Comparison of ENCODE assay signal across 2 cellular contexts in the genomic region with DNA sequence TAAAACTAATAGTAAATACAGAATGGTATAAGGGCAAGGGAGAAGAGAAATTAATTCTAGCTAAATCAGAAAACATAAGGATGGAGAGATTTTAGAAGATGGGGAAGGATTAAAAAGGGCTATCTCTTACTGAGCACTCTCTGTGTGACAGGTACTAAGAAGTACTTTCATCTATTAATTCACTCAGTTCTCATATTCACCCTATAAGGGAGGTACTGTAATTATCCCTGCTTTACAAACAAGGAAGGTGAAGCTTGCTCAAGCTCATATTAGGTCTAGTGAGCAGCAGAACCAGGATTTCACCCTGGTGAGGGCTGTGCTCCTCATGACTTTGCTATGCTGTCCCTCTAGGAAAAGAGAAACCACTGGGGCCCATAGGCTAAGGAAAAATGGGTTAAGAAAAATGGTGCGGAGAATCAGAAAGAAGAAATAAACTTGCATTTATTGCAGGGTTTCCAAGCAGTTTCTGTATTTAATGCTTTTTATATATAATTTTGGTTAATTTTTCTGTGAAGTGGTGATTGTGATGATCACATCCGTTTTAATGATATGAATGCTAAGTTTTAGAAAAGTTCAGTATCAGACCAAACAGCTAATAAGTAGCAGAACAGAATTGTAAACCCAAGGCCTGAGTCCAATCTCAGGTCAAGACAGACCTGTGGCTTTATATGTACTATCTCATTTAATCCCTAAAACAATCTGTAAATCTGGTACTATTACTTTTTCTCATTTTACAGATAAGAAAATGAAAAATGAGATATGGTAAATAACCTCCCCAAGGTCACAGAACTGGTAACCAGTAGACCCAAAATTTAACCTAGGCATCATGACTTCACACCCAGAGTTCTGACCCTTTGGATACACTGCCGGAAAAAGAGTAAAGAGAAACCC.
TF ChIP-seq lines count a peak whose summit lies in the region.

No MANE protein-coding gene starts in this region.

TF ChIP-seq in SK-N-SH, 30 proteins besides CTCF, POLR2A, EP300 and RAD21 (continued from another document):
- TF ChIP-seq, protein P1, sequence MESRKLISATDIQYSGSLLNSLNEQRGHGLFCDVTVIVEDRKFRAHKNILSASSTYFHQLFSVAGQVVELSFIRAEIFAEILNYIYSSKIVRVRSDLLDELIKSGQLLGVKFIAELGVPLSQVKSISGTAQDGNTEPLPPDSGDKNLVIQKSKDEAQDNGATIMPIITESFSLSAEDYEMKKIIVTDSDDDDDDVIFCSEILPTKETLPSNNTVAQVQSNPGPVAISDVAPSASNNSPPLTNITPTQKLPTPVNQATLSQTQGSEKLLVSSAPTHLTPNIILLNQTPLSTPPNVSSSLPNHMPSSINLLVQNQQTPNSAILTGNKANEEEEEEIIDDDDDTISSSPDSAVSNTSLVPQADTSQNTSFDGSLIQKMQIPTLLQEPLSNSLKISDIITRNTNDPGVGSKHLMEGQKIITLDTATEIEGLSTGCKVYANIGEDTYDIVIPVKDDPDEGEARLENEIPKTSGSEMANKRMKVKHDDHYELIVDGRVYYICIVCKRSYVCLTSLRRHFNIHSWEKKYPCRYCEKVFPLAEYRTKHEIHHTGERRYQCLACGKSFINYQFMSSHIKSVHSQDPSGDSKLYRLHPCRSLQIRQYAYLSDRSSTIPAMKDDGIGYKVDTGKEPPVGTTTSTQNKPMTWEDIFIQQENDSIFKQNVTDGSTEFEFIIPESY (IDR thresholded peaks at IDR 0.05; ENCODE audit: borderline replicate concordance, low read depth) = no peak
- TF ChIP-seq SMC3 (IDR thresholded peaks at IDR 0.05; ENCODE audit: low read depth, low read length) = no peak
- no peak for TF ChIP-seq PBX3 (IDR thresholded peaks at IDR 0.05)

TF ChIP-seq in SK-N-SH treated with all-trans-retinoic acid at 6 μM for 48 hours, 23 proteins besides CTCF, POLR2A, EP300 and RAD21 (continued from another document):
- TF ChIP-seq, protein P2, sequence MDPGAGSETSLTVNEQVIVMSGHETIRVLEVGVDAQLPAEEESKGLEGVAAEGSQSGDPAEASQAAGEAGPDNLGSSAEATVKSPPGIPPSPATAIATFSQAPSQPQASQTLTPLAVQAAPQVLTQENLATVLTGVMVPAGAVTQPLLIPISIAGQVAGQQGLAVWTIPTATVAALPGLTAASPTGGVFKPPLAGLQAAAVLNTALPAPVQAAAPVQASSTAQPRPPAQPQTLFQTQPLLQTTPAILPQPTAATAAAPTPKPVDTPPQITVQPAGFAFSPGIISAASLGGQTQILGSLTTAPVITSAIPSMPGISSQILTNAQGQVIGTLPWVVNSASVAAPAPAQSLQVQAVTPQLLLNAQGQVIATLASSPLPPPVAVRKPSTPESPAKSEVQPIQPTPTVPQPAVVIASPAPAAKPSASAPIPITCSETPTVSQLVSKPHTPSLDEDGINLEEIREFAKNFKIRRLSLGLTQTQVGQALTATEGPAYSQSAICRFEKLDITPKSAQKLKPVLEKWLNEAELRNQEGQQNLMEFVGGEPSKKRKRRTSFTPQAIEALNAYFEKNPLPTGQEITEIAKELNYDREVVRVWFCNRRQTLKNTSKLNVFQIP (CRISPR knock-in tag; IDR thresholded peaks at IDR 0.05; ENCODE audit: borderline replicate concordance, low read depth) = no peak
- no peak for TF ChIP-seq ZNF8 (CRISPR knock-in tag; IDR thresholded peaks at IDR 0.05)
- TF ChIP-seq ZFP3 (CRISPR knock-in tag; IDR thresholded peaks at IDR 0.05) = no peak
- TF ChIP-seq PPARA (CRISPR knock-in tag; IDR thresholded peaks at IDR 0.05; ENCODE audit: borderline replicate concordance) = no peak
- no peak for TF ChIP-seq TOX (CRISPR knock-in tag; IDR thresholded peaks at IDR 0.05; ENCODE audit: borderline replicate concordance)
- no peak for TF ChIP-seq BACH2 (CRISPR knock-in tag; IDR thresholded peaks at IDR 0.05; ENCODE audit: borderline replicate concordance)
- no peak for TF ChIP-seq ARNTL (CRISPR knock-in tag; IDR thresholded peaks at IDR 0.05; ENCODE audit: borderline replicate concordance, low read depth)
- TF ChIP-seq TCF4 (CRISPR knock-in tag; IDR thresholded peaks at IDR 0.05; ENCODE audit: borderline replicate concordance) = no peak
- TF ChIP-seq, protein P3, sequence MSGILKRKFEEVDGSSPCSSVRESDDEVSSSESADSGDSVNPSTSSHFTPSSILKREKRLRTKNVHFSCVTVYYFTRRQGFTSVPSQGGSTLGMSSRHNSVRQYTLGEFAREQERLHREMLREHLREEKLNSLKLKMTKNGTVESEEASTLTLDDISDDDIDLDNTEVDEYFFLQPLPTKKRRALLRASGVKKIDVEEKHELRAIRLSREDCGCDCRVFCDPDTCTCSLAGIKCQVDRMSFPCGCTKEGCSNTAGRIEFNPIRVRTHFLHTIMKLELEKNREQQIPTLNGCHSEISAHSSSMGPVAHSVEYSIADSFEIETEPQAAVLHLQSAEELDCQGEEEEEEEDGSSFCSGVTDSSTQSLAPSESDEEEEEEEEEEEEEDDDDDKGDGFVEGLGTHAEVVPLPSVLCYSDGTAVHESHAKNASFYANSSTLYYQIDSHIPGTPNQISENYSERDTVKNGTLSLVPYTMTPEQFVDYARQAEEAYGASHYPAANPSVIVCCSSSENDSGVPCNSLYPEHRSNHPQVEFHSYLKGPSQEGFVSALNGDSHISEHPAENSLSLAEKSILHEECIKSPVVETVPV (CRISPR knock-in tag; IDR thresholded peaks at IDR 0.05) = no peak
- TF ChIP-seq ZFP30 (CRISPR knock-in tag; IDR thresholded peaks at IDR 0.05) = no peak
- no peak for TF ChIP-seq ZNF70 (CRISPR knock-in tag; IDR thresholded peaks at IDR 0.05)
